In the genomic region with DNA sequence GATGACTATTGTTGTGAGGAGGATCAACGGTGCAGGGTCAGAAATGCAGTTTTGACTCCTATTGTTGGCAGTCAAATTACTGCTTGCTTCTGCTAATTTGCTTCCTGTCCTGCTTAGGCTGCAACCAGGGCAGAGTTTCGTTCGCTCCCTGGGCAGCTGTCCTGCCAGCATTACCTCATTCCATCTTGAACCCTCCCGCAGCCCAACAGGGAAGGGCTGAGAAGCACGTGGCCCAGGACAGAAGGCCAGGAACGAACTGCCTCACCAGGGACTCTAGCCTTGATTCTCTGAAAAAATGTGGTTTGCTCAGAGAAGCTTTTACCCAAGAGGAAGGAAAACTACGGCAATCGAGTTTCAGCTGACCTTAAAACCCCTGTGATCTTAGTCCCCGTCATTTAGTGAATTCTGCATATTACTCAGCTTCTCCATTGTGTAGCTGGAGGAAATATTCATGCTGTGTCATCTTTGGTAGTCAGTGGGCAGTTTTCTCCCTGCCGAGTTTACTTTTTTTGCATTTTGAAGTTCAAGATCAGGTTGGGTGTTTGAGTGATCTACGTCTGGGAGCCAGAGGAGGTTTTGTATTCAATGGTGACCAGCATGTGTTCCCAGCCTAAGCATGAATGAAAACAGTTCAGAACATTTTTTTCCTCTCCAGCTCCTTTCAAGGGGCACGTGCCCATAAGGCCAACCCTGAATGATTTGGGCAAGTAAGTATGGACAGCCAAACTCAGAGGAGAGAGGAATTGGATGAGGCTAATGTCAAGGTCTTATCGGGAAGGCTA, we compare ENCODE assay signal across 9 cellular contexts. TPM values are rescaled to one million over a fixed set of nuclear protein-coding genes. Genes with fewer than 3 reads are reported as not detected.
DNase-seq lines count a peak whose midpoint lies in the region; ATAC-seq and TF ChIP-seq lines count a peak whose summit lies in the region.
"Had no signal": no experiment of that assay in that cellular context is flagged by ENCODE, and none has a peak within 500 bp of the region (broad histone marks: within the 10 kb centered on the region; RNA-seq: fewer than 3 reads in every experiment).

No MANE protein-coding gene starts in this region.

- no peak for TF ChIP-seq CTCF in left ventricle myocardium inferior (IDR thresholded peaks at IDR 0.05; ENCODE audit: borderline replicate concordance)

- DNase-seq in GM04503 (ENCODE audit: low read depth) (peak; percentile 59), left ventricle myocardium inferior (peak; percentile 79), skeletal muscle cell (ENCODE audit: low read depth) (peak; percentile 64), kidney glomerular epithelial cell (lab: John Stamatoyannopoulos, UW) (no peak), DMS79 (lab: John Stamatoyannopoulos, UW) (no peak)
- no peak for DNase-seq in activated naive CD8-positive, alpha-beta T cell treated with anti-CD3 and anti-CD28 coated beads, Interleukin-2, amount 10 ng/mL, durations not matched to agents 7 days and 5 days

- H3K4me3 Mint-ChIP-seq in activated naive CD8-positive, alpha-beta T cell treated with anti-CD3 and anti-CD28 coated beads, Interleukin-2, amount 10 ng/mL, durations not matched to agents 7 days and 5 days: peak overlapping the region; percentile 18

- intact Hi-C loops in left ventricle myocardium inferior (cut with micrococcal nuclease): no loop called here

- no peaks in the 10 kb centered on the region for H3K9me3 Mint-ChIP-seq in activated naive CD8-positive, alpha-beta T cell treated with anti-CD3 and anti-CD28 coated beads, Interleukin-2, amount 10 ng/mL, durations not matched to agents 7 days and 5 days

- H3K4me3 ChIP-seq in HUES64 (ENCODE audit: low read length) (no peak overlapping the region), left ventricle myocardium inferior (peak overlapping the region; percentile 10), skeletal muscle cell (ENCODE audit: low read depth, low read length) (no peak overlapping the region)
- H3K4me3 ChIP-seq: SK-N-MC had no signal

- H3K27ac ChIP-seq in HUES64 (ENCODE audit: low read depth, low read length) (peak overlapping the region; percentile 41), left ventricle myocardium inferior (replicated peaks) (peak overlapping the region; percentile 79)
- H3K27ac ChIP-seq: SK-N-MC had no signal

- H3K36me3 Mint-ChIP-seq in activated naive CD8-positive, alpha-beta T cell treated with anti-CD3 and anti-CD28 coated beads, Interleukin-2, amount 10 ng/mL, durations not matched to agents 7 days and 5 days: no peaks in the 10 kb centered on the region

- H3K9me3 ChIP-seq in HUES64 (ENCODE audit: insufficient read depth, low read depth, low read length): no peaks in the 10 kb centered on the region
- no peaks in the 10 kb centered on the region for H3K9me3 ChIP-seq in left ventricle myocardium inferior (replicated peaks)

- H3K9ac ChIP-seq in HUES64 (ENCODE audit: low read depth, low read length): no peak overlapping the region; the same call in 1 of the 2 replicates

- H3K27me3 Mint-ChIP-seq in activated naive CD8-positive, alpha-beta T cell treated with anti-CD3 and anti-CD28 coated beads, Interleukin-2, amount 10 ng/mL, durations not matched to agents 7 days and 5 days: no peaks in the 10 kb centered on the region

- peak; percentile 82 for ATAC-seq in GM21447 (IDR thresholded peaks at IDR 0.05; ENCODE audit: unreplicated experiment)
- peak; percentile 58 for ATAC-seq in activated naive CD8-positive, alpha-beta T cell treated with anti-CD3 and anti-CD28 coated beads, Interleukin-2, amount 10 ng/mL, durations not matched to agents 7 days and 5 days (ENCODE audit: low read depth)

- H3K27me3 ChIP-seq in HUES64 (ENCODE audit: insufficient read depth, low read length) (no peaks in the 10 kb centered on the region), left ventricle myocardium inferior (ENCODE audit: low read depth) (no peaks in the 10 kb centered on the region)

- H3K4me1 Mint-ChIP-seq in activated naive CD8-positive, alpha-beta T cell treated with anti-CD3 and anti-CD28 coated beads, Interleukin-2, amount 10 ng/mL, durations not matched to agents 7 days and 5 days: peaks cover 14% of the 10 kb centered on the region

- POLR2A ChIA-PET in activated naive CD8-positive, alpha-beta T cell treated with anti-CD3 and anti-CD28 coated beads, Interleukin-2, amount 10 ng/mL, durations not matched to agents 7 days and 5 days (lab: Charles Lee): interaction anchor here (0.9 kb wide), 1 partner anchor 22 kb away, joined by 4 read pairs; no protein-coding TSS in a partner anchor

- H3K36me3 ChIP-seq in HUES64 (ENCODE audit: insufficient read depth, low read length) (no peaks in the 10 kb centered on the region), left ventricle myocardium inferior (no peaks in the 10 kb centered on the region)

- peaks cover 21% of the 10 kb centered on the region for H3K4me1 ChIP-seq in HUES64 (ENCODE audit: insufficient read depth, low read length)
- H3K4me1 ChIP-seq in left ventricle myocardium inferior: peaks cover 51% of the 10 kb centered on the region

- 59% methylated on average over 13 of the region's 13 CpGs for WGBS in HUES64

- H3K27ac Mint-ChIP-seq in activated naive CD8-positive, alpha-beta T cell treated with anti-CD3 and anti-CD28 coated beads, Interleukin-2, amount 10 ng/mL, durations not matched to agents 7 days and 5 days: peak overlapping the region; percentile 52

RNA-seq across cellular contexts. Expression of gene TLNRD1, which starts 23.0 kb away (rescaled TPM):
- 12.2 TPM for polyA plus RNA-seq in HUES64 (2013, experiment 1 of 2)
- 12.4 TPM for polyA plus RNA-seq in HUES64 (2013, experiment 2 of 2)
- total RNA-seq in activated naive CD8-positive, alpha-beta T cell treated with anti-CD3 and anti-CD28 coated beads, Interleukin-2, amount 10 ng/mL, durations not matched to agents 7 days and 5 days: 10 to 100 TPM; 24.0 to 24.5 TPM
- total RNA-seq in left ventricle myocardium inferior: 5.5 TPM

RNA-seq across cellular contexts. Expression of gene MESD, which starts 34.1 kb away (rescaled TPM):
- 27.4 TPM for polyA plus RNA-seq in HUES64 (2013, experiment 1 of 2)
- polyA plus RNA-seq in HUES64 (2013, experiment 2 of 2): 28.5 TPM
- total RNA-seq in activated naive CD8-positive, alpha-beta T cell treated with anti-CD3 and anti-CD28 coated beads, Interleukin-2, amount 10 ng/mL, durations not matched to agents 7 days and 5 days: 10 to 100 TPM; 28.0 to 28.4 TPM
- 13.5 TPM for total RNA-seq in left ventricle myocardium inferior

Comparison
In these comparisons a context has a peak if more than half of its experiments do, and no peak if none do; other contexts are left out.
1. DNase-seq: peak in GM04503 (single experiment), left ventricle myocardium inferior (single experiment) and skeletal muscle cell (single experiment); none in activated naive CD8-positive, alpha-beta T cell treated with anti-CD3 and anti-CD28 coated beads, Interleukin-2, amount 10 ng/mL, durations not matched to agents 7 days and 5 days (single experiment), kidney glomerular epithelial cell (single experiment) and DMS79 (single experiment).